Comparison of ENCODE assay signal across 1 cellular context in the genomic region with DNA sequence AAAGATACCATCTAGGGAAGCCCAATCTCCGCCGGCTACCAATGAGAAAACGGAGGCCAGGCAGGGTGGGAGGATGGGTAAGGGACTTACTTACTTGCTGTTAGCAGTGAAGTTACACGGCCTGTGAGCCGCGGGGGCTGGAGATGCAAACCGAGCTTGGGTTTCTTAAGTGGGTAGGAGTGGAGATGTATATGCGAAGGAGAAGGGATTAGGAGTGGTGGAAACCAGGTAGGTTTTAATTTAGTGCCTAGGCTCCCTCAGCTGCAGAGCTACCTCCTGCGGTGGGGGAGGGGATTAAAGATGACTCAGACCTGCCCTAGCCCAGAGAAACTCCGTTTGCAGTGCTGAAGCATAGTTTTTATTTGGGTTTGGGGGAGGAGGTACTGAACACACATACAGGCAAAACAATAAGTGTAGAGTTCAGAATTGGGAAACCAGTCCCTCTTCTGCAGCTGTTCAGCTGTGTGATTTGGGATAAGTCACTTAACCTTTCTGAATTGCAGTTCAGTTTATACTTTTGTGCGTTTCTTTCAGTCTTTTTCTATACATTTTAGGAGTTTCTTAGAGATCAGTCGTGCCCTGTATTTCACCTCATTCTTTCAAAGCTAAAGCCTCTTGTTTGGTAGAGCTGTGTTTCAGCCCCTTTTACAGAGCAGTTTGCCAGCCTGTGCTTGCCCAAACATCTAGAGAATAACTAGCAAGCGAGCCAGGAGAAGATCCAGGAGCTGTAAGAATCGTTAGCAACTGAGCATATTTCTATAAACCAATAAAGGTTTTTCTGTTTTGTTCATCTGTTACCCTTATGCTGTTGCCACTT.
TF ChIP-seq lines count a peak whose summit lies in the region.

No MANE protein-coding gene starts in this region.

TF ChIP-seq in K562, 482 proteins besides CTCF, POLR2A, EP300 and RAD21 (continued from another document and continues in another):
- TF ChIP-seq, protein P1, sequence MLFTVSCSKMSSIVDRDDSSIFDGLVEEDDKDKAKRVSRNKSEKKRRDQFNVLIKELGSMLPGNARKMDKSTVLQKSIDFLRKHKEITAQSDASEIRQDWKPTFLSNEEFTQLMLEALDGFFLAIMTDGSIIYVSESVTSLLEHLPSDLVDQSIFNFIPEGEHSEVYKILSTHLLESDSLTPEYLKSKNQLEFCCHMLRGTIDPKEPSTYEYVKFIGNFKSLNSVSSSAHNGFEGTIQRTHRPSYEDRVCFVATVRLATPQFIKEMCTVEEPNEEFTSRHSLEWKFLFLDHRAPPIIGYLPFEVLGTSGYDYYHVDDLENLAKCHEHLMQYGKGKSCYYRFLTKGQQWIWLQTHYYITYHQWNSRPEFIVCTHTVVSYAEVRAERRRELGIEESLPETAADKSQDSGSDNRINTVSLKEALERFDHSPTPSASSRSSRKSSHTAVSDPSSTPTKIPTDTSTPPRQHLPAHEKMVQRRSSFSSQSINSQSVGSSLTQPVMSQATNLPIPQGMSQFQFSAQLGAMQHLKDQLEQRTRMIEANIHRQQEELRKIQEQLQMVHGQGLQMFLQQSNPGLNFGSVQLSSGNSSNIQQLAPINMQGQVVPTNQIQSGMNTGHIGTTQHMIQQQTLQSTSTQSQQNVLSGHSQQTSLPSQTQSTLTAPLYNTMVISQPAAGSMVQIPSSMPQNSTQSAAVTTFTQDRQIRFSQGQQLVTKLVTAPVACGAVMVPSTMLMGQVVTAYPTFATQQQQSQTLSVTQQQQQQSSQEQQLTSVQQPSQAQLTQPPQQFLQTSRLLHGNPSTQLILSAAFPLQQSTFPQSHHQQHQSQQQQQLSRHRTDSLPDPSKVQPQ (CRISPR knock-in tag; IDR thresholded peaks at IDR 0.05; ENCODE audit: borderline replicate concordance), result no peak
- TF ChIP-seq, protein P2, sequence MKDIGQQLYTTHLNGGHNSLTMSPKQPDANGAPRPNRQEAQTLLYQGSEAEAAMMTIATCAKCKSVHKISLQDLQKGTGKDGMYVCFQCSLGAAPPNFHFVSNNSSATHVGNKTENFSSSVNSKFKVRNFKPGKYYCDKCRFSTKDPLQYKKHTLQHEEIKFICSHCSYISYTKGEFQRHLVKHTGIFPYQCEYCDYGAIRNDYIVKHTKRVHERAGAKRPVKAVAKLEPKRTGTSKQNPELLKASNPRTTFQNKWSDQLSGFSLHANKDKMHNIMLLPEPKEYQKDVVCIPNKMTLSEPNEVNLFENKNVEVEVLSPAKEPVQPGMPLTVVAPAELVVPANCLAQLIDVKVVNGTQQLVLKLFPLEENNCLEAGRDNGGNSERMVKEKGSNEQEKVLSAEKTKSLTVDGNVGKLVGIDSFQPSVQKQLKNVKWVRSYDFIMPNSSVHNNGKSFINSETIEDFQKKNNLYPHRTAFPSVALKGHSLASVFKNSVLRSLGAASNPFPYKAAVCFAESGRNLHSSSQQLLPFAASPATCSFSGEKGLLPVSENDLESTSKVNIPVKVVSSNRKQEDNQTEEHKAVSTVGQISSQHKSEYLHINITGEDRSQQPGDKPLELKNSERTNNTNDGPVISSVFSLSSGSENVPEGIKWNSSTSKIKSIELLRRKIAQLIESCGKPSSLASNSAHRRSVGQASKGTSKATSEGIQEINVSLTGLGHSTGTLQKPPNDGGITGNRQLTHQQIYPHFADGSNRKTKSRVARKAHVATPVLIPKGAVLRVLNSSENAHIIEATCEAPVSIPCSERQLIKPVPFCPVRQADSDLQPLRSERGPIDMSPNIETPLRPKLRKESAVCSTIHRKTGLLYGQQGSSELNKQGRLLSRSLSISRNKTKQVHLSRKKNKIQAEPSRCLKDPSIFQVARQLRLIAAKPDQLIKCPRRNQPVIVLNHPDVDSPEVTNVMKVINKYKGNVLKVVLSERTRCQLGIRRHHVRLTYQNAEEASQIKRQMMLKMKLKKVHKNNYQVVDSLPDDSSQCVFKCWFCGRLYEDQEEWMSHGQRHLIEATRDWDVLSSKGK (CRISPR knock-in tag; IDR thresholded peaks at IDR 0.05), result no peak
- peak; percentile 89 for TF ChIP-seq ADNP (tag; IDR thresholded peaks at IDR 0.05)
- no peak for TF ChIP-seq TFAM (CRISPR knock-in tag; conservative IDR thresholded peaks at IDR 0.05)
- no peak for TF ChIP-seq NUFIP1 (IDR thresholded peaks at IDR 0.05; ENCODE audit: partially characterized antibody)
- no peak for TF ChIP-seq ZSCAN29 (IDR thresholded peaks at IDR 0.05)
- no peak for TF ChIP-seq RB1 (IDR thresholded peaks at IDR 0.05; ENCODE audit: low read depth)
- TF ChIP-seq KDM5B (IDR thresholded peaks at IDR 0.05; ENCODE audit: insufficient replicate concordance, low read depth, low read length), result no peak
- no peak for TF ChIP-seq YBX1 (IDR thresholded peaks at IDR 0.05)
- TF ChIP-seq NBN (IDR thresholded peaks at IDR 0.05; ENCODE audit: low read depth), result peak; percentile 77
- TF ChIP-seq, protein P3, sequence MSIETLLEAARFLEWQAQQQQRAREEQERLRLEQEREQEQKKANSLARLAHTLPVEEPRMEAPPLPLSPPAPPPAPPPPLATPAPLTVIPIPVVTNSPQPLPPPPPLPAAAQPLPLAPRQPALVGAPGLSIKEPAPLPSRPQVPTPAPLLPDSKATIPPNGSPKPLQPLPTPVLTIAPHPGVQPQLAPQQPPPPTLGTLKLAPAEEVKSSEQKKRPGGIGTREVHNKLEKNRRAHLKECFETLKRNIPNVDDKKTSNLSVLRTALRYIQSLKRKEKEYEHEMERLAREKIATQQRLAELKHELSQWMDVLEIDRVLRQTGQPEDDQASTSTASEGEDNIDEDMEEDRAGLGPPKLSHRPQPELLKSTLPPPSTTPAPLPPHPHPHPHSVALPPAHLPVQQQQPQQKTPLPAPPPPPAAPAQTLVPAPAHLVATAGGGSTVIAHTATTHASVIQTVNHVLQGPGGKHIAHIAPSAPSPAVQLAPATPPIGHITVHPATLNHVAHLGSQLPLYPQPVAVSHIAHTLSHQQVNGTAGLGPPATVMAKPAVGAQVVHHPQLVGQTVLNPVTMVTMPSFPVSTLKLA (conservative IDR thresholded peaks at IDR 0.05), result no peak
- no peak for TF ChIP-seq ARNT (IDR thresholded peaks at IDR 0.05)
- TF ChIP-seq ZNF134 (CRISPR knock-in tag; conservative IDR thresholded peaks at IDR 0.05), result no peak
- TF ChIP-seq KAT8 (IDR thresholded peaks at IDR 0.05; ENCODE audit: low read depth), result no peak
- TF ChIP-seq ZNF584 (CRISPR knock-in tag; IDR thresholded peaks at IDR 0.05; ENCODE audit: low read depth), result no peak
- TF ChIP-seq CBX3 (IDR thresholded peaks at IDR 0.05; ENCODE audit: borderline replicate concordance in 1 of 2, low read length in 2 of 2), result no peak
- TF ChIP-seq KAT7 (CRISPR knock-in tag; IDR thresholded peaks at IDR 0.05; ENCODE audit: borderline replicate concordance), result no peak
- TF ChIP-seq FOXA3 (CRISPR knock-in tag; conservative IDR thresholded peaks at IDR 0.05 in 1 of 2, IDR thresholded peaks at IDR 0.05 in 1 of 2), result no peak
- no peak for TF ChIP-seq MCM5 (IDR thresholded peaks at IDR 0.05; ENCODE audit: low read depth)
- peak; percentile 55; the same call in 1 of the 2 replicates for TF ChIP-seq MYNN (IDR thresholded peaks at IDR 0.05)
- no peak for TF ChIP-seq MYNN (CRISPR knock-in tag; IDR thresholded peaks at IDR 0.05)
- no peak for TF ChIP-seq ARHGAP35 (IDR thresholded peaks at IDR 0.05; ENCODE audit: partially characterized antibody)
- TF ChIP-seq ZNF174 (CRISPR knock-in tag; IDR thresholded peaks at IDR 0.05), result no peak
- TF ChIP-seq, protein P4, sequence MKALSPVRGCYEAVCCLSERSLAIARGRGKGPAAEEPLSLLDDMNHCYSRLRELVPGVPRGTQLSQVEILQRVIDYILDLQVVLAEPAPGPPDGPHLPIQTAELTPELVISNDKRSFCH (CRISPR knock-in tag; IDR thresholded peaks at IDR 0.05), result no peak
- TF ChIP-seq, protein P4 (tag; IDR thresholded peaks at IDR 0.05), result no peak
- no peak for TF ChIP-seq MAFF (IDR thresholded peaks at IDR 0.05; ENCODE audit: low read length)
- TF ChIP-seq MEIS2 (IDR thresholded peaks at IDR 0.05; ENCODE audit: partially characterized antibody), result no peak
- no peak for TF ChIP-seq GTF2F1 (IDR thresholded peaks at IDR 0.05; ENCODE audit: low read depth, low read length)
- TF ChIP-seq, protein P5, sequence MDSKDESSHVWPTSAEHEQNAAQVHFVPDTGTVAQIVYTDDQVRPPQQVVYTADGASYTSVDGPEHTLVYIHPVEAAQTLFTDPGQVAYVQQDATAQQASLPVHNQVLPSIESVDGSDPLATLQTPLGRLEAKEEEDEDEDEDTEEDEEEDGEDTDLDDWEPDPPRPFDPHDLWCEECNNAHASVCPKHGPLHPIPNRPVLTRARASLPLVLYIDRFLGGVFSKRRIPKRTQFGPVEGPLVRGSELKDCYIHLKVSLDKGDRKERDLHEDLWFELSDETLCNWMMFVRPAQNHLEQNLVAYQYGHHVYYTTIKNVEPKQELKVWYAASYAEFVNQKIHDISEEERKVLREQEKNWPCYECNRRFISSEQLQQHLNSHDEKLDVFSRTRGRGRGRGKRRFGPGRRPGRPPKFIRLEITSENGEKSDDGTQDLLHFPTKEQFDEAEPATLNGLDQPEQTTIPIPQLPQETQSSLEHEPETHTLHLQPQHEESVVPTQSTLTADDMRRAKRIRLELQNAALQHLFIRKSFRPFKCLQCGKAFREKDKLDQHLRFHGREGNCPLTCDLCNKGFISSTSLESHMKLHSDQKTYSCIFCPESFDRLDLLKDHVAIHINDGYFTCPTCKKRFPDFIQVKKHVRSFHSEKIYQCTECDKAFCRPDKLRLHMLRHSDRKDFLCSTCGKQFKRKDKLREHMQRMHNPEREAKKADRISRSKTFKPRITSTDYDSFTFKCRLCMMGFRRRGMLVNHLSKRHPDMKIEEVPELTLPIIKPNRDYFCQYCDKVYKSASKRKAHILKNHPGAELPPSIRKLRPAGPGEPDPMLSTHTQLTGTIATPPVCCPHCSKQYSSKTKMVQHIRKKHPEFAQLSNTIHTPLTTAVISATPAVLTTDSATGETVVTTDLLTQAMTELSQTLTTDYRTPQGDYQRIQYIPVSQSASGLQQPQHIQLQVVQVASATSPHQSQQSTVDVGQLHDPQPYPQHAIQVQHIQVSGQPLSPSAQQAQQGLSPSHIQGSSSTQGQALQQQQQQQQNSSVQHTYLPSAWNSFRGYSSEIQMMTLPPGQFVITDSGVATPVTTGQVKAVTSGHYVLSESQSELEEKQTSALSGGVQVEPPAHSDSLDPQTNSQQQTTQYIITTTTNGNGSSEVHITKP (IDR thresholded peaks at IDR 0.05; ENCODE audit: partially characterized antibody), result no peak
- no peak for TF ChIP-seq ZNF79 (CRISPR knock-in tag; IDR thresholded peaks at IDR 0.05; ENCODE audit: low read depth)
- TF ChIP-seq HNRNPL (IDR thresholded peaks at IDR 0.05; ENCODE audit: low read depth, low read length), result no peak
- no peak for TF ChIP-seq TARDBP (IDR thresholded peaks at IDR 0.05)
- TF ChIP-seq, protein P6, sequence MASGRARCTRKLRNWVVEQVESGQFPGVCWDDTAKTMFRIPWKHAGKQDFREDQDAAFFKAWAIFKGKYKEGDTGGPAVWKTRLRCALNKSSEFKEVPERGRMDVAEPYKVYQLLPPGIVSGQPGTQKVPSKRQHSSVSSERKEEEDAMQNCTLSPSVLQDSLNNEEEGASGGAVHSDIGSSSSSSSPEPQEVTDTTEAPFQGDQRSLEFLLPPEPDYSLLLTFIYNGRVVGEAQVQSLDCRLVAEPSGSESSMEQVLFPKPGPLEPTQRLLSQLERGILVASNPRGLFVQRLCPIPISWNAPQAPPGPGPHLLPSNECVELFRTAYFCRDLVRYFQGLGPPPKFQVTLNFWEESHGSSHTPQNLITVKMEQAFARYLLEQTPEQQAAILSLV (tag; IDR thresholded peaks at IDR 0.05), result no peak
- TF ChIP-seq CEBPG (CRISPR knock-in tag; IDR thresholded peaks at IDR 0.05), result no peak
- TF ChIP-seq CEBPG (tag; conservative IDR thresholded peaks at IDR 0.05 in 1 of 2, IDR thresholded peaks at IDR 0.05 in 1 of 2), result no peak
- no peak for TF ChIP-seq ZFPM2 (CRISPR knock-in tag; IDR thresholded peaks at IDR 0.05)
- TF ChIP-seq CHCHD3 (CRISPR knock-in tag; IDR thresholded peaks at IDR 0.05), result no peak
- no peak for TF ChIP-seq DNMT1 (IDR thresholded peaks at IDR 0.05)
- no peak for TF ChIP-seq SRF (CRISPR knock-in tag; IDR thresholded peaks at IDR 0.05)
- no peak for TF ChIP-seq HNRNPH1 (optimal IDR thresholded peaks at IDR 0.05; ENCODE audit: low read depth, low read length)
- TF ChIP-seq, protein P7, sequence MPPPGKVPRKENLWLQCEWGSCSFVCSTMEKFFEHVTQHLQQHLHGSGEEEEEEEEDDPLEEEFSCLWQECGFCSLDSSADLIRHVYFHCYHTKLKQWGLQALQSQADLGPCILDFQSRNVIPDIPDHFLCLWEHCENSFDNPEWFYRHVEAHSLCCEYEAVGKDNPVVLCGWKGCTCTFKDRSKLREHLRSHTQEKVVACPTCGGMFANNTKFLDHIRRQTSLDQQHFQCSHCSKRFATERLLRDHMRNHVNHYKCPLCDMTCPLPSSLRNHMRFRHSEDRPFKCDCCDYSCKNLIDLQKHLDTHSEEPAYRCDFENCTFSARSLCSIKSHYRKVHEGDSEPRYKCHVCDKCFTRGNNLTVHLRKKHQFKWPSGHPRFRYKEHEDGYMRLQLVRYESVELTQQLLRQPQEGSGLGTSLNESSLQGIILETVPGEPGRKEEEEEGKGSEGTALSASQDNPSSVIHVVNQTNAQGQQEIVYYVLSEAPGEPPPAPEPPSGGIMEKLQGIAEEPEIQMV (tag; conservative IDR thresholded peaks at IDR 0.05; ENCODE audit: low read depth), result no peak
- TF ChIP-seq, protein P8, sequence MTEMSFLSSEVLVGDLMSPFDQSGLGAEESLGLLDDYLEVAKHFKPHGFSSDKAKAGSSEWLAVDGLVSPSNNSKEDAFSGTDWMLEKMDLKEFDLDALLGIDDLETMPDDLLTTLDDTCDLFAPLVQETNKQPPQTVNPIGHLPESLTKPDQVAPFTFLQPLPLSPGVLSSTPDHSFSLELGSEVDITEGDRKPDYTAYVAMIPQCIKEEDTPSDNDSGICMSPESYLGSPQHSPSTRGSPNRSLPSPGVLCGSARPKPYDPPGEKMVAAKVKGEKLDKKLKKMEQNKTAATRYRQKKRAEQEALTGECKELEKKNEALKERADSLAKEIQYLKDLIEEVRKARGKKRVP (CRISPR knock-in tag; IDR thresholded peaks at IDR 0.05), result no peak
- TF ChIP-seq FIP1L1 (IDR thresholded peaks at IDR 0.05; ENCODE audit: low read depth, low read length, poor library complexity, severe bottlenecking), result no peak
- no peak for TF ChIP-seq ZNF41 (CRISPR knock-in tag; conservative IDR thresholded peaks at IDR 0.05)
- TF ChIP-seq, protein P9, sequence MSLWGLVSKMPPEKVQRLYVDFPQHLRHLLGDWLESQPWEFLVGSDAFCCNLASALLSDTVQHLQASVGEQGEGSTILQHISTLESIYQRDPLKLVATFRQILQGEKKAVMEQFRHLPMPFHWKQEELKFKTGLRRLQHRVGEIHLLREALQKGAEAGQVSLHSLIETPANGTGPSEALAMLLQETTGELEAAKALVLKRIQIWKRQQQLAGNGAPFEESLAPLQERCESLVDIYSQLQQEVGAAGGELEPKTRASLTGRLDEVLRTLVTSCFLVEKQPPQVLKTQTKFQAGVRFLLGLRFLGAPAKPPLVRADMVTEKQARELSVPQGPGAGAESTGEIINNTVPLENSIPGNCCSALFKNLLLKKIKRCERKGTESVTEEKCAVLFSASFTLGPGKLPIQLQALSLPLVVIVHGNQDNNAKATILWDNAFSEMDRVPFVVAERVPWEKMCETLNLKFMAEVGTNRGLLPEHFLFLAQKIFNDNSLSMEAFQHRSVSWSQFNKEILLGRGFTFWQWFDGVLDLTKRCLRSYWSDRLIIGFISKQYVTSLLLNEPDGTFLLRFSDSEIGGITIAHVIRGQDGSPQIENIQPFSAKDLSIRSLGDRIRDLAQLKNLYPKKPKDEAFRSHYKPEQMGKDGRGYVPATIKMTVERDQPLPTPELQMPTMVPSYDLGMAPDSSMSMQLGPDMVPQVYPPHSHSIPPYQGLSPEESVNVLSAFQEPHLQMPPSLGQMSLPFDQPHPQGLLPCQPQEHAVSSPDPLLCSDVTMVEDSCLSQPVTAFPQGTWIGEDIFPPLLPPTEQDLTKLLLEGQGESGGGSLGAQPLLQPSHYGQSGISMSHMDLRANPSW (CRISPR knock-in tag; IDR thresholded peaks at IDR 0.05), result no peak
- TF ChIP-seq ZNF444 (CRISPR knock-in tag; IDR thresholded peaks at IDR 0.05), result no peak
- no peak for TF ChIP-seq BMI1 (IDR thresholded peaks at IDR 0.05; ENCODE audit: low read length)
